ENCODE assay signal across 1 cellular context in the genomic region with DNA sequence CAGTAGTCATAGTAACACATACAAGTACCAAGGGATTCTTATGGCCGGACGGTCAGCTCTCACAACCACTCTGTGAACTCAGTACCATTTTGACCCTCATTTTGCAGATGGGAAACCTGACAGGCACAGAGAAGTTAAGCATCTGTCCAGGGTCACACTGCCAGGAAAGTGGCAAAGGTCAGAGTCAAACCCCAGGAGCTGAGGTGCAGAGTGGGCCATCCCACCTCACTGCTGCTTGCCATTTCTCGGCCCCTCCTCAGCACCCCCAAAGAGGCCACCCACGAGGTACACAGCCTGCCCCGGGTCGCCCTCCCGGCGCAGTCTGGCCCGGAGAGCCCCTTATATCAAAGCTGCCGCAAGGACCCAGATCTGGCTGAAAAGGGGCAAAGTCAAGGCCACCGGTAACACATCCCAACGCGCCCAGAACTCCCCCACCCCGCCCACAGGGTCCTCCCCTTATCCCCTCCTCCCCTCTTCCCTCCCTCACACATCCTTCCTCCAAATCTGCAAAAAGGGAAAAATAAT.
TF ChIP-seq lines count a peak whose summit lies in the region.

No MANE protein-coding gene starts in this region.

TF ChIP-seq in GM23338, 12 proteins besides CTCF, POLR2A, EP300 and RAD21 (continued from another document):
- TF ChIP-seq, protein P1, sequence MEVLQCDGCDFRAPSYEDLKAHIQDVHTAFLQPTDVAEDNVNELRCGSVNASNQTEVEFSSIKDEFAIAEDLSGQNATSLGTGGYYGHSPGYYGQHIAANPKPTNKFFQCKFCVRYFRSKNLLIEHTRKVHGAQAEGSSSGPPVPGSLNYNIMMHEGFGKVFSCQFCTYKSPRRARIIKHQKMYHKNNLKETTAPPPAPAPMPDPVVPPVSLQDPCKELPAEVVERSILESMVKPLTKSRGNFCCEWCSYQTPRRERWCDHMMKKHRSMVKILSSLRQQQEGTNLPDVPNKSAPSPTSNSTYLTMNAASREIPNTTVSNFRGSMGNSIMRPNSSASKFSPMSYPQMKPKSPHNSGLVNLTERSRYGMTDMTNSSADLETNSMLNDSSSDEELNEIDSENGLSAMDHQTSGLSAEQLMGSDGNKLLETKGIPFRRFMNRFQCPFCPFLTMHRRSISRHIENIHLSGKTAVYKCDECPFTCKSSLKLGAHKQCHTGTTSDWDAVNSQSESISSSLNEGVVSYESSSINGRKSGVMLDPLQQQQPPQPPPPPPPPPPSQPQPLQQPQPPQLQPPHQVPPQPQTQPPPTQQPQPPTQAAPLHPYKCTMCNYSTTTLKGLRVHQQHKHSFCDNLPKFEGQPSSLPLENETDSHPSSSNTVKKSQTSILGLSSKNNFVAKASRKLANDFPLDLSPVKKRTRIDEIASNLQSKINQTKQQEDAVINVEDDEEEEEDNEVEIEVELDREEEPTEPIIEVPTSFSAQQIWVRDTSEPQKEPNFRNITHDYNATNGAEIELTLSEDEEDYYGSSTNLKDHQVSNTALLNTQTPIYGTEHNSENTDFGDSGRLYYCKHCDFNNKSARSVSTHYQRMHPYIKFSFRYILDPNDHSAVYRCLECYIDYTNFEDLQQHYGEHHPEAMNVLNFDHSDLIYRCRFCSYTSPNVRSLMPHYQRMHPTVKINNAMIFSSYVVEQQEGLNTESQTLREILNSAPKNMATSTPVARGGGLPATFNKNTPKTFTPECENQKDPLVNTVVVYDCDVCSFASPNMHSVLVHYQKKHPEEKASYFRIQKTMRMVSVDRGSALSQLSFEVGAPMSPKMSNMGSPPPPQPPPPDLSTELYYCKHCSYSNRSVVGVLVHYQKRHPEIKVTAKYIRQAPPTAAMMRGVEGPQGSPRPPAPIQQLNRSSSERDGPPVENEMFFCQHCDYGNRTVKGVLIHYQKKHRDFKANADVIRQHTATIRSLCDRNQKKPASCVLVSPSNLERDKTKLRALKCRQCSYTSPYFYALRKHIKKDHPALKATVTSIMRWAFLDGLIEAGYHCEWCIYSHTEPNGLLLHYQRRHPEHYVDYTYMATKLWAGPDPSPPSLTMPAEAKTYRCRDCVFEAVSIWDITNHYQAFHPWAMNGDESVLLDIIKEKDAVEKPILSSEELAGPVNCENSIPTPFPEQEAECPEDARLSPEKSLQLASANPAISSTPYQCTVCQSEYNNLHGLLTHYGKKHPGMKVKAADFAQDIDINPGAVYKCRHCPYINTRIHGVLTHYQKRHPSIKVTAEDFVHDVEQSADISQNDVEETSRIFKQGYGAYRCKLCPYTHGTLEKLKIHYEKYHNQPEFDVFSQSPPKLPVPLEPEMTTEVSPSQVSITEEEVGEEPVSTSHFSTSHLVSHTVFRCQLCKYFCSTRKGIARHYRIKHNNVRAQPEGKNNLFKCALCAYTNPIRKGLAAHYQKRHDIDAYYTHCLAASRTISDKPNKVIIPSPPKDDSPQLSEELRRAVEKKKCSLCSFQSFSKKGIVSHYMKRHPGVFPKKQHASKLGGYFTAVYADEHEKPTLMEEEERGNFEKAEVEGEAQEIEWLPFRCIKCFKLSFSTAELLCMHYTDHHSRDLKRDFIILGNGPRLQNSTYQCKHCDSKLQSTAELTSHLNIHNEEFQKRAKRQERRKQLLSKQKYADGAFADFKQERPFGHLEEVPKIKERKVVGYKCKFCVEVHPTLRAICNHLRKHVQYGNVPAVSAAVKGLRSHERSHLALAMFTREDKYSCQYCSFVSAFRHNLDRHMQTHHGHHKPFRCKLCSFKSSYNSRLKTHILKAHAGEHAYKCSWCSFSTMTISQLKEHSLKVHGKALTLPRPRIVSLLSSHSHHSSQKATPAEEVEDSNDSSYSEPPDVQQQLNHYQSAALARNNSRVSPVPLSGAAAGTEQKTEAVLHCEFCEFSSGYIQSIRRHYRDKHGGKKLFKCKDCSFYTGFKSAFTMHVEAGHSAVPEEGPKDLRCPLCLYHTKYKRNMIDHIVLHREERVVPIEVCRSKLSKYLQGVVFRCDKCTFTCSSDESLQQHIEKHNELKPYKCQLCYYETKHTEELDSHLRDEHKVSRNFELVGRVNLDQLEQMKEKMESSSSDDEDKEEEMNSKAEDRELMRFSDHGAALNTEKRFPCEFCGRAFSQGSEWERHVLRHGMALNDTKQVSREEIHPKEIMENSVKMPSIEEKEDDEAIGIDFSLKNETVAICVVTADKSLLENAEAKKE (CRISPR knock-in tag; IDR thresholded peaks at IDR 0.05) = no peak
- TF ChIP-seq ZNF114 (CRISPR knock-in tag; IDR thresholded peaks at IDR 0.05) (no peak), EZH2phosphoT487 (IDR thresholded peaks at IDR 0.05; ENCODE audit: unreplicated experiment) (no peak), POLR2AphosphoS5 (IDR thresholded peaks at IDR 0.05; ENCODE audit: low read depth) (no peak)
